ENCODE assay signal across 24 cellular contexts in the genomic region with DNA sequence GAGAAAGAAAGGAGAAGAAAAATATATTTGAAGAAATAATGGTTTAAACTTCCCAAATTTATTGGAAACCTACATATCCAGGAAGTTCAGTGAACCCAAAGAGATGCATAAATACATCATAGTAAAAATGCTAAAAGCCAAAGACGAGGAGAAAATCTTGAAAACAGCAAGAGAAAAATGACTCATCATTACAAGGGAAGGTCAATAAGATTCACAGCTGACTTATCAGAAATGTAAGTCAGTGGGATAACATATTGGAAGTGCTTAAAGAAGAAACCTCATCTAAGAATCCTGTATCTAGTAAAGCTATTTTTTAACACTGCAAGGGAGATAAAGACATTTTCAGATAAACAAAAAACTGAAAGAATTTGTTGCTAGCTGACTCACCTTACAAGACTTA. TPM values are rescaled to one million over a fixed set of nuclear protein-coding genes. Genes with fewer than 3 reads are reported as not detected.
DNase-seq lines count a peak whose midpoint lies in the region; ATAC-seq, FAIRE-seq and TF ChIP-seq lines count a peak whose summit lies in the region.
"Had no signal": no experiment of that assay in that cellular context is flagged by ENCODE, and none has a peak within 500 bp of the region (broad histone marks: within the 10 kb centered on the region; RNA-seq: fewer than 3 reads in every experiment).

No MANE protein-coding gene starts in this region.

- H3K9me3 Mint-ChIP-seq in activated T-cell treated with anti-CD3 and anti-CD28 coated beads, Interleukin-2, amount 50 U/mL, for 72 hours = peaks cover 0 to 2% of the 10 kb centered on the region in 2 donors
- no peaks in the 10 kb centered on the region for H3K9me3 Mint-ChIP-seq in activated T-cell treated with anti-CD3 and anti-CD28 coated beads, Interleukin-2, amount 50 U/mL, for 24 hours
- H3K9me3 Mint-ChIP-seq: CD8-positive, alpha-beta T cell had no signal

- no peak overlapping the region for H2BK120ac ChIP-seq in H1 (replicated peaks; ENCODE audit: low read depth, low read length)

- no peak overlapping the region for H2BK15ac ChIP-seq in H1 (ENCODE audit: low read length)

- no peak overlapping the region for H2BK20ac ChIP-seq in H1 (ENCODE audit: low read length)

- no peak overlapping the region for H3K27ac ChIP-seq in H1 (ENCODE audit: low read depth, low read length)

- peaks cover 0 to 16% (median 9%) of the 10 kb centered on the region in 4 experiments; a peak in 5 of 8 replicates for H3K36me3 ChIP-seq in H1 (ENCODE audit: control insufficient read depth in 2 of 4, insufficient read depth in 4 of 4, low read length in 3 of 4)

- no peak overlapping the region for H2BK5ac ChIP-seq in H1 (ENCODE audit: low read depth, low read length)

- H3K9ac ChIP-seq in H1 (replicated peaks in 1 of 4; ENCODE audit: extremely low read depth in 1 of 4, low read depth in 3 of 4, low read length in 3 of 4) = no peak overlapping the region
- H3K9ac ChIP-seq: SK-N-SH had no signal

- no peak for ATAC-seq in activated T-cell treated with anti-CD3 and anti-CD28 coated beads, Interleukin-2, amount 50 U/mL, for 72 hours (replicated peaks in 1 of 2)
- ATAC-seq in T-helper 17 cell = no peak
- ATAC-seq in HG02973 (IDR thresholded peaks at IDR 0.05; ENCODE audit: unreplicated experiment) = no peak
- ATAC-seq in GM19324 (IDR thresholded peaks at IDR 0.05; ENCODE audit: low FRiP score, unreplicated experiment) = no peak
- ATAC-seq: CD8-positive, alpha-beta T cell; Panc1 had no signal

- peak overlapping the region; percentile 29 for H3K27ac Mint-ChIP-seq in activated T-cell treated with anti-CD3 and anti-CD28 coated beads, Interleukin-2, amount 50 U/mL, for 72 hours
- H3K27ac Mint-ChIP-seq in activated T-cell treated with anti-CD3 and anti-CD28 coated beads, Interleukin-2, amount 50 U/mL, for 24 hours = no peak overlapping the region
- H3K27ac Mint-ChIP-seq in T-helper 17 cell = peak overlapping the region; percentile 6
- H3K27ac Mint-ChIP-seq: CD8-positive, alpha-beta T cell had no signal

- H3K4ac ChIP-seq in H1 (replicated peaks; ENCODE audit: insufficient read length, low read depth, low read length) = no peak overlapping the region

- no peak overlapping the region for H4K91ac ChIP-seq in H1 (replicated peaks; ENCODE audit: insufficient read length, low read length)

- H3K27me3 ChIP-seq in H1 (replicated peaks in 1 of 4; ENCODE audit: control insufficient read depth in 3 of 4, extremely low read depth in 1 of 4, insufficient read depth in 3 of 4, low read length in 3 of 4) = no peaks in the 10 kb centered on the region

- no peak overlapping the region for H3K4me3 Mint-ChIP-seq in activated T-cell treated with anti-CD3 and anti-CD28 coated beads, Interleukin-2, amount 50 U/mL, for 72 hours
- no peak overlapping the region for H3K4me3 Mint-ChIP-seq in activated T-cell treated with anti-CD3 and anti-CD28 coated beads, Interleukin-2, amount 50 U/mL, for 24 hours
- H3K4me3 Mint-ChIP-seq in T-helper 17 cell = no peak overlapping the region
- H3K4me3 Mint-ChIP-seq: CD8-positive, alpha-beta T cell had no signal

- TF ChIP-seq POLR2A in H1 (IDR thresholded peaks at IDR 0.05; ENCODE audit: control extremely low read depth in 1 of 2, low read depth in 2 of 2, low read length in 2 of 2) = no peak

- H3K23me2 ChIP-seq in H1 (ENCODE audit: low read depth, low read length) = no peaks in the 10 kb centered on the region

- no peak for TF ChIP-seq CTCF in H1 (IDR thresholded peaks at IDR 0.05; ENCODE audit: control extremely low read depth in 1 of 3, insufficient read depth in 1 of 3, low read depth in 1 of 3, low read length in 3 of 3)

- no peak overlapping the region for H3K23ac ChIP-seq in H1 (ENCODE audit: insufficient read length)

- H3K18ac ChIP-seq in H1 (ENCODE audit: extremely low read depth, low read length) = no peak overlapping the region

- no peak overlapping the region for H2BK12ac ChIP-seq in H1 (ENCODE audit: low read depth, low read length)

- FAIRE-seq in H1 (lab: Jason Lieb, UNC) = no peak
- FAIRE-seq: GM18507 had no signal

- no peak overlapping the region for H2AFZ ChIP-seq in H1 (ENCODE audit: low read length)

- no peaks in the 10 kb centered on the region for H3K9me3 ChIP-seq in T-helper 17 cell (ENCODE audit: control insufficient read depth, low read length, poor library complexity, severe bottlenecking)
- no peaks in the 10 kb centered on the region for H3K9me3 ChIP-seq in H1 (ENCODE audit: insufficient read depth in 2 of 2, low read depth in 1 of 2, low read length in 1 of 2)
- H3K9me3 ChIP-seq: SK-N-SH had no signal

- H3K79me1 ChIP-seq in H1 (ENCODE audit: low read depth, low read length) = no peaks in the 10 kb centered on the region; the same call in 1 of the 2 replicates

- H2AK5ac ChIP-seq in H1 (ENCODE audit: low read depth, low read length) = no peak overlapping the region

- WGBS in H1 (ENCODE audit: extremely low coverage in 1 of 2, insufficient coverage in 1 of 2, insufficient read length in 1 of 2, insufficient replicate concordance in 2 of 2, low coverage in 1 of 2, low lambda C conversion rate in 2 of 2, missing lambda C conversion rate in 1 of 2), 2 experiments = 67% methylated on average over 1 of the region's 1 CpG; no CpG with 5 or more reads in 1 of the 2 experiments

- H3K4me2 ChIP-seq in H1 (ENCODE audit: insufficient read depth in 1 of 2, low read depth in 2 of 2, low read length in 2 of 2) = no peak overlapping the region
- H3K4me2 ChIP-seq: SK-N-SH had no signal

- H4K8ac ChIP-seq in H1 (ENCODE audit: extremely low read depth, insufficient read depth, low read length) = no peak overlapping the region

- TF ChIP-seq RAD21 in H1 (IDR thresholded peaks at IDR 0.05 in 1 of 2, conservative IDR thresholded peaks at IDR 0.05 in 1 of 2; ENCODE audit: low read depth in 2 of 2, low read length in 2 of 2) = no peak

- H4K20me1 ChIP-seq in H1 (replicated peaks in 1 of 2; ENCODE audit: control insufficient read depth in 1 of 2, insufficient read depth in 2 of 2, low read length in 2 of 2) = peaks cover 0 to 1% of the 10 kb centered on the region in 2 experiments

- DNase-seq in activated T-cell treated with anti-CD3 and anti-CD28 coated beads, Interleukin-2, amount 50 U/mL, for 72 hours = no peak
- no peak for DNase-seq in activated T-cell treated with anti-CD3 and anti-CD28 coated beads, Interleukin-2, amount 50 U/mL, for 24 hours
- DNase-seq in T-helper 17 cell (no peak), H1 (ENCODE audit: low read depth in 1 of 2, low spot score in 2 of 2) (no peak), SKM-1 (lab: John Stamatoyannopoulos, UW; ENCODE audit: unreplicated experiment) (no peak), NCI-H2196 treated with DMSO at 0.1 percent for 48 hours (lab: John Stamatoyannopoulos, UW; ENCODE audit: unreplicated experiment) (no peak)
- DNase-seq: AML-193; C1 segment of cervical spinal cord; CD8-positive, alpha-beta T cell; GDM1; HCEC 1CT; NCI-H1092; NCI-H1436 treated with DMSO at 0.1 percent for 48 hours; NCI-H1930; NCI-H2227 treated with DMSO at 0.1 percent for 48 hours; NCI-H524; NCI-H774; NK-92 treated with Interleukin-12 subunit alpha and Interleukin-12 subunit beta, amount 100 ng/mL, for 24 hours; SIG-M5; SK-N-SH had no signal

- no peak overlapping the region for H3K14ac ChIP-seq in H1 (ENCODE audit: insufficient read length)

- no peaks in the 10 kb centered on the region for H3K4me1 Mint-ChIP-seq in activated T-cell treated with anti-CD3 and anti-CD28 coated beads, Interleukin-2, amount 50 U/mL, for 72 hours (ENCODE audit: low read depth)
- peaks cover 4% of the 10 kb centered on the region for H3K4me1 Mint-ChIP-seq in activated T-cell treated with anti-CD3 and anti-CD28 coated beads, Interleukin-2, amount 50 U/mL, for 24 hours (ENCODE audit: low read depth)
- H3K4me1 Mint-ChIP-seq in T-helper 17 cell = peaks cover 9% of the 10 kb centered on the region

- POLR2A ChIA-PET in H1 (lab: Charles Lee; ENCODE audit: partially characterized antibody) = interaction anchor here (1.2 to 1.3 kb wide), 2 partner anchors 11 to 20 kb away, joined by 3 to 4 read pairs; partner anchors contain the start of gene RIC8B

- no peak overlapping the region for H4K5ac ChIP-seq in H1 (ENCODE audit: insufficient read length, low read depth, low read length)

- no peak overlapping the region for H3K56ac ChIP-seq in H1 (replicated peaks; ENCODE audit: insufficient read length, low read depth, low read length)

- no peaks in the 10 kb centered on the region for H3K4me1 ChIP-seq in H1 (replicated peaks in 1 of 4; ENCODE audit: control insufficient read depth in 3 of 4, insufficient read depth in 4 of 4, low read length in 3 of 4)

- peaks cover 0 to 8% of the 10 kb centered on the region in 2 donors for H3K36me3 Mint-ChIP-seq in activated T-cell treated with anti-CD3 and anti-CD28 coated beads, Interleukin-2, amount 50 U/mL, for 72 hours (ENCODE audit: insufficient read depth in 2 of 2)
- peaks cover 36% of the 10 kb centered on the region for H3K36me3 Mint-ChIP-seq in activated T-cell treated with anti-CD3 and anti-CD28 coated beads, Interleukin-2, amount 50 U/mL, for 24 hours (ENCODE audit: low read depth)
- H3K36me3 Mint-ChIP-seq in T-helper 17 cell (ENCODE audit: low read depth) = peaks cover 10% of the 10 kb centered on the region

- no peak for TF ChIP-seq EP300 in H1 (IDR thresholded peaks at IDR 0.05; ENCODE audit: borderline replicate concordance in 1 of 2, low read depth in 2 of 2, low read length in 2 of 2)

- 0 out of 4 replicates have a peak, but pooled peaks cover 0 to 3% of the 10 kb centered on the region in 2 experiments for H3K79me2 ChIP-seq in H1 (ENCODE audit: control insufficient read depth in 1 of 2, insufficient read depth in 2 of 2, low read length in 2 of 2)

- H3K27me3 Mint-ChIP-seq in activated T-cell treated with anti-CD3 and anti-CD28 coated beads, Interleukin-2, amount 50 U/mL, for 72 hours (ENCODE audit: low read depth) = no peaks in the 10 kb centered on the region
- H3K27me3 Mint-ChIP-seq in activated T-cell treated with anti-CD3 and anti-CD28 coated beads, Interleukin-2, amount 50 U/mL, for 24 hours = no peaks in the 10 kb centered on the region
- H3K27me3 Mint-ChIP-seq in T-helper 17 cell = no peaks in the 10 kb centered on the region

- no peak overlapping the region for H3K4me3 ChIP-seq in H1 (ENCODE audit: extremely low read depth in 1 of 4, insufficient read depth in 2 of 4, low read depth in 3 of 4, low read length in 4 of 4)

- CTCF ChIA-PET in H1 (lab: Charles Lee; ENCODE audit: partially characterized antibody) = interaction anchor here (0.8 kb wide), 1 partner anchor 47 kb away, joined by 3 read pairs; no protein-coding TSS in a partner anchor

RNA-seq across cellular contexts. Expression of gene RIC8B, which starts 19.9 kb away (rescaled TPM):
- 10 to 100 TPM; 11.8 to 15.2 TPM for total RNA-seq in activated T-cell treated with anti-CD3 and anti-CD28 coated beads, Interleukin-2, amount 50 U/mL, for 72 hours
- 10 to 100 TPM; 12.8 to 19.9 TPM for total RNA-seq in T-helper 17 cell
- total RNA-seq in H1 (2021; fragmentation: NEBNext Ultra II Directional; extraction: Animal tissue kit (Norgen Biotek cat#: 25700)) = 23.6 and 25.3 TPM in 2 replicates
- 5.7 and 8.2 TPM in 2 replicates for polyA plus RNA-seq in H1 (2011; rRNA removed)
- 8.9 TPM for polyA plus RNA-seq in H1 (2011; cell fraction: cytosol; rRNA removed)
- 11.2 TPM for polyA plus RNA-seq in H1 (2011; cell fraction: nucleus; rRNA removed)
- 11.9 to 21.6 TPM (median 14.6 TPM) in 4 replicates for polyA plus RNA-seq in H1 (2012, experiment 1 of 2)
- polyA plus RNA-seq in H1 (2012, experiment 2 of 2) = 2.3 TPM
- 10.2 TPM for polyA plus RNA-seq in H1 (2013, experiment 1 of 2)
- polyA plus RNA-seq in H1 (2013, experiment 2 of 2) = 9.6 TPM
- 47.0 and 61.7 TPM in 2 replicates for polyA minus RNA-seq in H1 (2011; rRNA and poly(A)+ RNA removed)
- 8.8 TPM for polyA minus RNA-seq in H1 (2011; cell fraction: cytosol; rRNA and poly(A)+ RNA removed)
- 49.1 TPM for polyA minus RNA-seq in H1 (2011; cell fraction: nucleus; rRNA and poly(A)+ RNA removed)
